ENCODE assay signal across 28 cellular contexts in the genomic region with DNA sequence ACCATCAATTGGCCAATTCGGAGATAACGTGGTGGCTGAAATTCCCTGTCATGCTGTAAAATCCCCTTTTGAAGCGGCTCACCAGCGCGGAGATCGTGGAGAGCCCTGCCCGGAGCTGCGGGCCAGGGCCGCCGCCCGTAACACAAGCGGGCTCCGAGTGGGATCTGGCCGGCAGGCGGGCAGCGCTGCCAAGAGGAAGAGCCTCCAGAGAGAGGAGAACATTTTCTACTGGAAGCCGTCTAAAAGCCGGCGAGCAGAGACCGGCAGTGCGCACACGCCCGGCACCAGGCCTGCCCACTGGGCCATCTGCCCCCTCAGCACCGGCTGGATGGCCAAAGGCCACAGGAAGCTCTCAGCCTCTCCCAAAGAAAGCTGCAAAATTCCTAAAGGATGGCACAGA. TPM values are rescaled to one million over a fixed set of nuclear protein-coding genes. Genes with fewer than 3 reads are reported as not detected.
DNase-seq lines count a peak whose midpoint lies in the region; ATAC-seq and TF ChIP-seq lines count a peak whose summit lies in the region.
"Had no signal": no experiment of that assay in that cellular context is flagged by ENCODE, and none has a peak within 500 bp of the region (broad histone marks: within the 10 kb centered on the region; RNA-seq: fewer than 3 reads in every experiment).

No MANE protein-coding gene starts in this region.

- TF ChIP-seq POLR2A in stomach (IDR thresholded peaks at IDR 0.05) (no peak), body of pancreas (IDR thresholded peaks at IDR 0.05) (no peak)

- peaks cover 25% of the 10 kb centered on the region for H3K4me1 ChIP-seq in endodermal cell (ENCODE audit: control insufficient read depth, insufficient read depth, low read length)
- H3K4me1 ChIP-seq in stomach: peaks cover 22 to 97% (median 70%) of the 10 kb centered on the region in 4 donors
- H3K4me1 ChIP-seq in body of pancreas: peaks cover 6% of the 10 kb centered on the region
- H3K4me1 ChIP-seq: parathyroid adenoma had no signal

- intact Hi-C loops in activated CD4-positive, alpha-beta T cell treated with anti-CD3 and anti-CD28 coated beads for 36 hours (cut with DNase I, micrococcal nuclease): no loop called here
- intact Hi-C loops in activated CD4-positive, alpha-beta T cell treated with anti-CD3 and anti-CD28 coated beads, Interleukin-2, amount 10 ng/mL, durations not matched to agents 24 days and 14 days (cut with micrococcal nuclease): no loop called here
- intact Hi-C loops in stomach (cut with DNase I; ENCODE audit: low total_unique reads): loop anchor here (10.0 kb wide), 1 partner anchor 46 kb away; no protein-coding TSS in a partner anchor
- intact Hi-C loops in body of pancreas (cut with DNase I): loop anchor here (10.0 kb wide), 1 partner anchor 316 kb away; no protein-coding TSS in a partner anchor

- no peak overlapping the region for H3K4me3 Mint-ChIP-seq in activated CD4-positive, alpha-beta T cell treated with anti-CD3 and anti-CD28 coated beads for 36 hours
- H3K4me3 Mint-ChIP-seq in activated CD4-positive, alpha-beta T cell treated with anti-CD3 and anti-CD28 coated beads, Interleukin-2, amount 10 ng/mL, durations not matched to agents 24 days and 14 days: no peak overlapping the region
- no peak overlapping the region for H3K4me3 Mint-ChIP-seq in endodermal cell
- H3K4me3 Mint-ChIP-seq: activated naive CD4-positive, alpha-beta T cell treated with anti-CD3 and anti-CD28 coated beads, Interleukin-2, amount 10 ng/mL, durations not matched to agents 7 days and 5 days; activated T-cell treated with anti-CD3 and anti-CD28 coated beads, Interleukin-2, amount 50 U/mL, for 72 hours; B cell; naive thymus-derived CD8-positive, alpha-beta T cell; stimulated activated naive B cell treated with anti-CD40 and anti-IgM and Interleukin-4, amounts not matched to agents 10 μg/mL and 1 μg/mL and 100 μg/mL, for 72 hours; type B pancreatic cell had no signal

- H3K27me3 ChIP-seq in endodermal cell (ENCODE audit: control insufficient read depth, insufficient read depth, low read length, poor library complexity, severe bottlenecking): no peaks in the 10 kb centered on the region
- no peaks in the 10 kb centered on the region for H3K27me3 ChIP-seq in stomach
- no peaks in the 10 kb centered on the region for H3K27me3 ChIP-seq in body of pancreas

- H3K9me3 ChIP-seq in endodermal cell (ENCODE audit: control insufficient read depth, low read length): no peaks in the 10 kb centered on the region
- no peaks in the 10 kb centered on the region for H3K9me3 ChIP-seq in stomach
- H3K9me3 ChIP-seq in body of pancreas: no peaks in the 10 kb centered on the region

- H3K4me1 Mint-ChIP-seq in activated CD4-positive, alpha-beta T cell treated with anti-CD3 and anti-CD28 coated beads for 36 hours: peaks cover 12% of the 10 kb centered on the region
- peaks cover 23% of the 10 kb centered on the region for H3K4me1 Mint-ChIP-seq in activated CD4-positive, alpha-beta T cell treated with anti-CD3 and anti-CD28 coated beads, Interleukin-2, amount 10 ng/mL, durations not matched to agents 24 days and 14 days
- H3K4me1 Mint-ChIP-seq in endodermal cell: peaks cover 60% of the 10 kb centered on the region
- H3K4me1 Mint-ChIP-seq: B cell had no signal

- no peaks in the 10 kb centered on the region for H3K27me3 Mint-ChIP-seq in activated CD4-positive, alpha-beta T cell treated with anti-CD3 and anti-CD28 coated beads for 36 hours
- no peaks in the 10 kb centered on the region for H3K27me3 Mint-ChIP-seq in activated CD4-positive, alpha-beta T cell treated with anti-CD3 and anti-CD28 coated beads, Interleukin-2, amount 10 ng/mL, durations not matched to agents 24 days and 14 days
- no peaks in the 10 kb centered on the region for H3K27me3 Mint-ChIP-seq in endodermal cell (ENCODE audit: insufficient read depth)
- H3K27me3 Mint-ChIP-seq: activated naive CD4-positive, alpha-beta T cell treated with anti-CD3 and anti-CD28 coated beads, Interleukin-2, amount 10 ng/mL, durations not matched to agents 7 days and 5 days; B cell; naive thymus-derived CD8-positive, alpha-beta T cell; stimulated activated naive B cell treated with anti-CD40 and anti-IgM and Interleukin-4, amounts not matched to agents 10 μg/mL and 1 μg/mL and 100 μg/mL, for 72 hours; type B pancreatic cell had no signal

- no peak for DNase-seq in activated CD4-positive, alpha-beta T cell treated with anti-CD3 and anti-CD28 coated beads for 36 hours
- no peak for DNase-seq in activated CD4-positive, alpha-beta T cell treated with anti-CD3 and anti-CD28 coated beads, Interleukin-2, amount 10 ng/mL, durations not matched to agents 24 days and 14 days
- no peak for DNase-seq in endodermal cell
- DNase-seq in midbrain (lab: John Stamatoyannopoulos, UW): peak; percentile 30
- DNase-seq in stomach: no peak
- no peak for DNase-seq in GM19238 (ENCODE audit: insufficient read length, low spot score)
- DNase-seq in body of pancreas: no peak
- DNase-seq in stimulated activated CD4-positive, alpha-beta T cell treated with anti-CD3 and anti-CD28 coated beads, Interleukin-4, amount 100 ng/mL, for 24 hours: no peak
- DNase-seq: activated CD4-positive, alpha-beta T cell treated with anti-CD3 and anti-CD28 coated beads for 4 hours; activated naive CD4-positive, alpha-beta T cell treated with anti-CD3 and anti-CD28 coated beads, Interleukin-2, amount 10 ng/mL, durations not matched to agents 7 days and 5 days; activated T-cell treated with anti-CD3 and anti-CD28 coated beads, Interleukin-2, amount 50 U/mL, for 72 hours; COR-L47; DMS79; effector memory CD4-positive, alpha-beta T cell; left cardiac atrium; naive thymus-derived CD8-positive, alpha-beta T cell; NCI-H2081; OCI-M1; SHP77 treated with DMSO at 0.1 percent for 48 hours; stimulated activated CD4-positive, alpha-beta T cell treated with anti-CD3 and anti-CD28 coated beads, Interleukin-2, amount 100 ng/mL, for 24 hours; stimulated activated naive B cell treated with anti-CD40 and anti-IgM and Interleukin-4, amounts not matched to agents 10 μg/mL and 1 μg/mL and 100 μg/mL, for 72 hours; SW 1271 had no signal

- TF ChIP-seq EP300 in stomach (IDR thresholded peaks at IDR 0.05): no peak

- H3K9me3 Mint-ChIP-seq in activated CD4-positive, alpha-beta T cell treated with anti-CD3 and anti-CD28 coated beads for 36 hours (ENCODE audit: low read depth): no peaks in the 10 kb centered on the region
- H3K9me3 Mint-ChIP-seq in activated CD4-positive, alpha-beta T cell treated with anti-CD3 and anti-CD28 coated beads, Interleukin-2, amount 10 ng/mL, durations not matched to agents 24 days and 14 days: no peaks in the 10 kb centered on the region
- no peaks in the 10 kb centered on the region for H3K9me3 Mint-ChIP-seq in endodermal cell
- H3K9me3 Mint-ChIP-seq: activated naive CD4-positive, alpha-beta T cell treated with anti-CD3 and anti-CD28 coated beads, Interleukin-2, amount 10 ng/mL, durations not matched to agents 7 days and 5 days; activated T-cell treated with anti-CD3 and anti-CD28 coated beads, Interleukin-2, amount 50 U/mL, for 72 hours; naive thymus-derived CD8-positive, alpha-beta T cell; stimulated activated naive B cell treated with anti-CD40 and anti-IgM and Interleukin-4, amounts not matched to agents 10 μg/mL and 1 μg/mL and 100 μg/mL, for 72 hours; type B pancreatic cell had no signal

- H3K27ac Mint-ChIP-seq in activated CD4-positive, alpha-beta T cell treated with anti-CD3 and anti-CD28 coated beads for 36 hours: peak overlapping the region; percentile 25
- H3K27ac Mint-ChIP-seq in activated CD4-positive, alpha-beta T cell treated with anti-CD3 and anti-CD28 coated beads, Interleukin-2, amount 10 ng/mL, durations not matched to agents 24 days and 14 days: no peak overlapping the region
- peak overlapping the region; percentile 83 for H3K27ac Mint-ChIP-seq in endodermal cell
- H3K27ac Mint-ChIP-seq: activated naive CD4-positive, alpha-beta T cell treated with anti-CD3 and anti-CD28 coated beads, Interleukin-2, amount 10 ng/mL, durations not matched to agents 7 days and 5 days; activated T-cell treated with anti-CD3 and anti-CD28 coated beads, Interleukin-2, amount 50 U/mL, for 72 hours; B cell; stimulated activated naive B cell treated with anti-CD40 and anti-IgM and Interleukin-4, amounts not matched to agents 10 μg/mL and 1 μg/mL and 100 μg/mL, for 72 hours; type B pancreatic cell had no signal

- no peak for ATAC-seq in activated CD4-positive, alpha-beta T cell treated with anti-CD3 and anti-CD28 coated beads for 36 hours
- ATAC-seq in body of pancreas: no peak
- ATAC-seq: activated T-cell treated with anti-CD3 and anti-CD28 coated beads, Interleukin-2, amount 50 U/mL, for 72 hours; esophagus mucosa; naive thymus-derived CD8-positive, alpha-beta T cell; stimulated activated naive B cell treated with anti-CD40 and anti-IgM and Interleukin-4, amounts not matched to agents 10 μg/mL and 1 μg/mL and 100 μg/mL, for 72 hours had no signal

- 97% methylated on average over 23 to 24 of the region's 24 CpGs for WGBS in endodermal cell (ENCODE audit: insufficient coverage in 1 of 2, insufficient read length in 1 of 2), 2 experiments
- 63 to 91% (median 84%) methylated on average over 23 to 24 of the region's 24 CpGs for WGBS in stomach, 5 donors
- WGBS in body of pancreas, 2 donors: 93 to 96% methylated on average over 20 to 24 of the region's 24 CpGs

- no peak overlapping the region for H3K9ac ChIP-seq in endodermal cell (ENCODE audit: extremely low read depth, low read length, poor library complexity, severe bottlenecking)
- H3K9ac ChIP-seq: parathyroid adenoma had no signal

- POLR2A ChIA-PET in activated CD4-positive, alpha-beta T cell treated with anti-CD3 and anti-CD28 coated beads for 36 hours (lab: Charles Lee): no interaction called here

- TF ChIP-seq CTCF in endodermal cell (conservative IDR thresholded peaks at IDR 0.05) (no peak), stomach (IDR thresholded peaks at IDR 0.05) (no peak), body of pancreas (IDR thresholded peaks at IDR 0.05) (no peak)

- no peak overlapping the region for H3K27ac ChIP-seq in endodermal cell (ENCODE audit: low read depth, low read length)
- H3K27ac ChIP-seq in stomach: peak overlapping the region in 3 of 5 donors; percentile 8 to 47 (median 14)
- H3K27ac ChIP-seq in body of pancreas: no peak overlapping the region
- H3K27ac ChIP-seq: 22Rv1, parathyroid adenoma had no signal

- H3K4me3 ChIP-seq in endodermal cell (ENCODE audit: low read length) (no peak overlapping the region), stomach (no peak overlapping the region), body of pancreas (no peak overlapping the region)
- H3K4me3 ChIP-seq: skin epidermis had no signal

- H3K36me3 ChIP-seq in endodermal cell (ENCODE audit: control insufficient read depth, insufficient read depth, low read length) (peaks cover 94% of the 10 kb centered on the region), stomach (peaks cover 17 to 65% (median 58%) of the 10 kb centered on the region in 4 donors), body of pancreas (replicated peaks in 1 of 2; ENCODE audit: insufficient read depth in 1 of 2, low read depth in 2 of 2) (peaks cover 0 to 4% of the 10 kb centered on the region in 2 donors)

- peaks cover 21% of the 10 kb centered on the region for H3K36me3 Mint-ChIP-seq in activated CD4-positive, alpha-beta T cell treated with anti-CD3 and anti-CD28 coated beads for 36 hours (ENCODE audit: low read depth)
- H3K36me3 Mint-ChIP-seq in activated CD4-positive, alpha-beta T cell treated with anti-CD3 and anti-CD28 coated beads, Interleukin-2, amount 10 ng/mL, durations not matched to agents 24 days and 14 days (ENCODE audit: low read depth): peaks cover 48% of the 10 kb centered on the region
- H3K36me3 Mint-ChIP-seq in endodermal cell (ENCODE audit: low read depth): peaks cover 81% of the 10 kb centered on the region

- CTCF ChIA-PET in activated CD4-positive, alpha-beta T cell treated with anti-CD3 and anti-CD28 coated beads for 36 hours (lab: Charles Lee): interaction anchor here (1.1 kb wide), 1 partner anchor 33 kb away, joined by 3 read pairs; no protein-coding TSS in a partner anchor

RNA-seq across cellular contexts. Expression of a gene that starts 15.5 kb away (rescaled TPM):
- total RNA-seq in activated CD4-positive, alpha-beta T cell treated with anti-CD3 and anti-CD28 coated beads for 36 hours: 10 to 100 TPM; 40.3 to 64.2 TPM
- total RNA-seq in activated CD4-positive, alpha-beta T cell treated with anti-CD3 and anti-CD28 coated beads, Interleukin-2, amount 10 ng/mL, durations not matched to agents 24 days and 14 days: 84.1 and 87.9 TPM in 2 replicates
- total RNA-seq in endodermal cell (100 to 1,000 TPM; 342 TPM), stomach (10 to 100 TPM in 3 of 5 donors, 1 to 10 TPM in 2; 4.3 to 77.6 (median 20.0) TPM), body of pancreas (10 to 100 TPM in 1 of 2 donors, 1 to 10 TPM in 1; 7.9 to 23.1 TPM)
- 245 TPM for polyA plus RNA-seq in endodermal cell (2013, experiment 1 of 2)
- polyA plus RNA-seq in endodermal cell (2013, experiment 2 of 2): 232 TPM
- 100 to 1,000 TPM in 1 of 3 donors, 10 to 100 TPM in 2; 37.0 to 100 (median 59.5) TPM for polyA plus RNA-seq in stomach

Comparison
In these comparisons a context has a peak if more than half of its experiments do, and no peak if none do; other contexts are left out.
1. H3K27ac ChIP-seq: peak in stomach (3 of 5); none in endodermal cell (single experiment) and body of pancreas (0 of 4).
2. intact Hi-C loops: an anchor here in stomach (10.0 kb wide) and body of pancreas (10.0 kb wide); none called in activated CD4-positive, alpha-beta T cell treated with anti-CD3 and anti-CD28 coated beads for 36 hours and activated CD4-positive, alpha-beta T cell treated with anti-CD3 and anti-CD28 coated beads, Interleukin-2, amount 10 ng/mL, durations not matched to agents 24 days and 14 days.